ENCODE assay signal across 8 cellular contexts in the genomic region with DNA sequence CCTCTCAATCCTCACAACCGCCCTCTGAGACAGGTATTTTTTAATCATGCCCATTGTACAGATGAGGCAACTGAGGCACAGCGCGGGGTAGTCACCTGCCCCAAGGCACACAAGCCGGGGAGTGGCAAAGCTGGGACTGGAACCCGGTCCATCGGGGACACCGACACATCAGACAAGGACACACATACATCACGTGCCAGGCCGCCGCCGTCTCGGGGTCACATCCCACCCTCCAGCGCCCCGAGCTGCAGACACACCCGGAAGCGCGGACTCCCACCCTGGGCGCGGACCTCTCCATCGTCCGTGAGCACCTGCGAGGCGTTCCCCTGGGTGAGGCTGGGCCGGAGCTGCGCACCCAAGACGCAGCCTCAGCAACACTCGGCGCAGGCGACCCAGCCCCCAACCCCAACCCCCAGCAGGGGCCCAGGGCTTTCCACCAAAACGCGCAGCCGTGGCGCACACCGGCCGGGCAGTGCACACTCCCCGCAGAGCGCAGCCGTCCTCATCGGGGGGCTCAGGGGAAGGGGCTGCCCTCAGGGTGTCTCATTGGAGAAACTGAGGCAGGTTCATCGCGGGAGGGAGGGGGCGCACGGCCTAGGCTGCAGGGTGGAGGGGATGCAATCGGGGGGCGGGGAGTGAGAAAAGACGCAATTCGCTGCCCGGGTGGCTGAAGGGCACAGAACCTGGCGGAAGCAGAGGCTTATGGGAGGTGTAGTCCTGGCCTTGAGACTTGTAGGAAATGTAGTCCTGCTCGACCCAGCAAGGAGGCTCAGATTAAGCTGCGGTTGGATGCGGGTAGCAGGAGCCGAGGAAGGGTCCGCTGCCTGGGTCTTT. TPM values are rescaled to one million over a fixed set of nuclear protein-coding genes. Genes with fewer than 3 reads are reported as not detected.
DNase-seq lines count a peak whose midpoint lies in the region; ATAC-seq lines count a peak whose summit lies in the region.

No MANE protein-coding gene starts in this region.

- ATAC-seq in HG02759 (IDR thresholded peaks at IDR 0.05; ENCODE audit: unreplicated experiment): peak; percentile 53

- DNase-seq in D341Med (ENCODE audit: low spot score): peak; percentile 89
- peak; percentile 91 for DNase-seq in NCI-H69 (lab: John Stamatoyannopoulos, UW)
- peak; percentile 67 for DNase-seq in activated CD4-positive, alpha-beta T cell treated with anti-CD3 and anti-CD28 coated beads, Interleukin-2, amount 50 U/mL, for 4 hours
- peak; percentile 49 for DNase-seq in effector CD8-positive, alpha-beta T cell (lab: John Stamatoyannopoulos, UW)
- peak; percentile 86 for DNase-seq in medulla oblongata (ENCODE audit: extremely low spot score)
- peak; percentile 46 for DNase-seq in stimulated activated CD8-positive, alpha-beta memory T cell treated with anti-CD3 and anti-CD28 coated beads, Interleukin-15, amount 100 ng/mL, for 1 hour (ENCODE audit: low read depth)
- no peak for DNase-seq in posterior vena cava (ENCODE audit: low spot score)

- intact Hi-C loops in posterior vena cava (cut with DNase I): no loop called here

RNA-seq across cellular contexts. Expression of a gene that starts 1.9 kb away (rescaled TPM):
- under 1 TPM; 0.19 to 0.57 TPM for total RNA-seq in posterior vena cava

RNA-seq across cellular contexts. Expression of a gene that starts 38.5 kb away (rescaled TPM):
- total RNA-seq in posterior vena cava: under 1 TPM in 1 of 2 donors, not detected in 1; 0.60 TPM

RNA-seq across cellular contexts. Expression of a gene that starts 44.3 kb away (rescaled TPM):
- total RNA-seq in posterior vena cava: 10 to 100 TPM; 34.1 to 49.2 TPM

RNA-seq across cellular contexts. Expression of a gene that starts 58.1 kb away (rescaled TPM):
- under 1 TPM; 0.52 to 0.65 TPM for total RNA-seq in posterior vena cava
